ENCODE assay signal across 9 cellular contexts in the genomic region with DNA sequence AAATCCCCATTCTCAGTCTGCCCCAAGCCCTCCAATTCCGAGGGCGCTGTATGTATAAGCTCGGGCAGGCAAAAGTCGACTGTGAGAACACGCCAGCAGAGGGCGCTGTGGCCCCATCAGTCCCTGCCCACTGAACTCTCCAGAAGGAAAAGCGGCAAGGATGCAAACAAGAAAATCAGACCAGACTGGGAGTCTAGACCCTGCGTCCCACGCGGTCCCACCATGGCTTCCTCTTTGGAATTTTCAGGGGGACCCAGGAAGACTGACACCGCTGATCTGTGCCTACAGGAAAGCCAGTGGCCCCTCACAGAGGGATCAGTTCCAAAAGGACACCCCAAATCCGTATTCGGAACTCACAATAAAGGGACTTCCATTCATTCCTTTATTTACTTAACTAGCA. TPM values are rescaled to one million over a fixed set of nuclear protein-coding genes. Genes with fewer than 3 reads are reported as not detected.
DNase-seq lines count a peak whose midpoint lies in the region; ATAC-seq and TF ChIP-seq lines count a peak whose summit lies in the region.
"Had no signal": no experiment of that assay in that cellular context is flagged by ENCODE, and none has a peak within 500 bp of the region (broad histone marks: within the 10 kb centered on the region; RNA-seq: fewer than 3 reads in every experiment).

No MANE protein-coding gene starts in this region.

- H3K4me2 ChIP-seq in neuronal stem cell (ENCODE audit: insufficient read depth, low read length, poor library complexity, severe bottlenecking) = no peak overlapping the region

- no peak overlapping the region for H3K18ac ChIP-seq in neuronal stem cell (ENCODE audit: low read length)

- no peaks in the 10 kb centered on the region for H3K36me3 ChIP-seq in neuronal stem cell (replicated peaks in 1 of 2; ENCODE audit: control insufficient read depth in 2 of 2, insufficient read depth in 2 of 2, low read length in 2 of 2)

- no CpG with 5 or more reads among the region's 13 CpGs for WGBS in neuronal stem cell (ENCODE audit: extremely low coverage in 2 of 2, insufficient read length in 2 of 2, insufficient replicate concordance in 1 of 2), 2 donors

- peak; percentile 92 for DNase-seq in DMS 273 (lab: John Stamatoyannopoulos, UW; ENCODE audit: unreplicated experiment)
- DNase-seq in LNCaP clone FGC (ENCODE audit: low read depth) = no peak
- peak; percentile 83 for DNase-seq in RPMI8226
- DNase-seq in foreskin keratinocyte = peak; percentile 28 to 57
- peak; percentile 80 for DNase-seq in neuronal stem cell (ENCODE audit: low spot score)
- DNase-seq in substantia nigra (lab: John Stamatoyannopoulos, UW) = peak in 47 of 49 donors; percentile 9 to 92 (median 68)

- no peak overlapping the region for H2AK5ac ChIP-seq in neuronal stem cell (ENCODE audit: low read depth, low read length)

- no peaks in the 10 kb centered on the region for H3K79me1 ChIP-seq in neuronal stem cell (ENCODE audit: low read depth, low read length)

- no peak overlapping the region for H2BK5ac ChIP-seq in neuronal stem cell (ENCODE audit: low read length)

- peaks cover 3% of the 10 kb centered on the region for H3K27me3 Mint-ChIP-seq in activated T-helper 17 cell treated with anti-CD3 and anti-CD28 coated beads, Interleukin-2, amount 50 U/mL, for 72 hours
- H3K27me3 Mint-ChIP-seq: activated naive CD8-positive, alpha-beta T cell had no signal

- no peak overlapping the region for H3K4me3 Mint-ChIP-seq in activated T-helper 17 cell treated with anti-CD3 and anti-CD28 coated beads, Interleukin-2, amount 50 U/mL, for 72 hours
- H3K4me3 Mint-ChIP-seq: activated naive CD8-positive, alpha-beta T cell had no signal

- no peak overlapping the region for H3K9ac ChIP-seq in neuronal stem cell (ENCODE audit: low read depth, low read length, poor library complexity)

- H3K9me3 ChIP-seq in neuronal stem cell (replicated peaks in 1 of 2; ENCODE audit: control insufficient read depth in 2 of 2, insufficient read depth in 1 of 2, low read depth in 1 of 2, low read length in 2 of 2) = no peaks in the 10 kb centered on the region

- H3K4me1 ChIP-seq in foreskin keratinocyte = peaks cover 27% of the 10 kb centered on the region
- H3K4me1 ChIP-seq in neuronal stem cell (ENCODE audit: control insufficient read depth in 2 of 2, insufficient read depth in 1 of 2, low read depth in 1 of 2, low read length in 2 of 2) = peaks cover 0 to 3% of the 10 kb centered on the region in 2 donors

- no peaks in the 10 kb centered on the region for H3K27me3 ChIP-seq in foreskin keratinocyte
- H3K27me3 ChIP-seq in neuronal stem cell (ENCODE audit: control insufficient read depth in 3 of 3, insufficient read depth in 3 of 3, low read depth in 1 of 3, low read length in 3 of 3) = peaks cover 0 to 34% (median 0%) of the 10 kb centered on the region in 3 experiments

- H3K4ac ChIP-seq in neuronal stem cell (ENCODE audit: low read length) = no peak overlapping the region

- no peak overlapping the region for H3K4me3 ChIP-seq in LNCaP clone FGC (ENCODE audit: low read depth, low read length)
- H3K4me3 ChIP-seq in neuronal stem cell (ENCODE audit: low read length in 2 of 2) = no peak overlapping the region

- no peak overlapping the region for H3K23ac ChIP-seq in neuronal stem cell (ENCODE audit: low read depth, low read length, poor library complexity)

- peak; percentile 88 for TF ChIP-seq CTCF in LNCaP clone FGC (IDR thresholded peaks at IDR 0.05; ENCODE audit: control insufficient read depth, extremely low read depth, insufficient read depth)
- TF ChIP-seq CTCF in foreskin keratinocyte (conservative IDR thresholded peaks at IDR 0.05) = peak; percentile 94

- H3K27ac Mint-ChIP-seq in activated T-helper 17 cell treated with anti-CD3 and anti-CD28 coated beads, Interleukin-2, amount 50 U/mL, for 72 hours = no peak overlapping the region
- H3K27ac Mint-ChIP-seq: activated naive CD8-positive, alpha-beta T cell had no signal

- H4K8ac ChIP-seq in neuronal stem cell (ENCODE audit: low read depth, low read length) = no peak overlapping the region

- peaks cover 4% of the 10 kb centered on the region for H3K4me1 Mint-ChIP-seq in activated T-helper 17 cell treated with anti-CD3 and anti-CD28 coated beads, Interleukin-2, amount 50 U/mL, for 72 hours

- H3K9me3 Mint-ChIP-seq in activated T-helper 17 cell treated with anti-CD3 and anti-CD28 coated beads, Interleukin-2, amount 50 U/mL, for 72 hours = no peaks in the 10 kb centered on the region

- H3K27ac ChIP-seq in foreskin keratinocyte (no peak overlapping the region), neuronal stem cell (replicated peaks; ENCODE audit: low read length) (no peak overlapping the region), substantia nigra (ENCODE audit: low read depth, low read length, poor library complexity, severe bottlenecking) (no peak overlapping the region)

- no peak overlapping the region for H2BK120ac ChIP-seq in neuronal stem cell (ENCODE audit: low read depth, low read length)

- no peak overlapping the region for H3K14ac ChIP-seq in neuronal stem cell (ENCODE audit: low read length)

- no peak overlapping the region for H4K91ac ChIP-seq in neuronal stem cell (ENCODE audit: low read depth, low read length, poor library complexity)

- no peaks in the 10 kb centered on the region for H3K36me3 Mint-ChIP-seq in activated T-helper 17 cell treated with anti-CD3 and anti-CD28 coated beads, Interleukin-2, amount 50 U/mL, for 72 hours (ENCODE audit: low read depth)
- H3K36me3 Mint-ChIP-seq: activated naive CD8-positive, alpha-beta T cell had no signal

- H2BK15ac ChIP-seq in neuronal stem cell (ENCODE audit: low read length) = no peak overlapping the region

- peak; percentile 94 for ATAC-seq in GM21619 (IDR thresholded peaks at IDR 0.05; ENCODE audit: unreplicated experiment)
- ATAC-seq in activated T-helper 17 cell treated with anti-CD3 and anti-CD28 coated beads, Interleukin-2, amount 50 U/mL, for 72 hours (replicated peaks) = peak; percentile 86
- peak; percentile 40 for ATAC-seq in foreskin keratinocyte

- no peak overlapping the region for H2BK12ac ChIP-seq in neuronal stem cell (ENCODE audit: low read length)

- peak overlapping the region; percentile 81 for H2AFZ ChIP-seq in neuronal stem cell (ENCODE audit: low read length)

RNA-seq across cellular contexts. Expression of gene TEX35, which starts 19.5 kb away (rescaled TPM):
- total RNA-seq in activated T-helper 17 cell treated with anti-CD3 and anti-CD28 coated beads, Interleukin-2, amount 50 U/mL, for 72 hours = not detected
- total RNA-seq in foreskin keratinocyte = not detected in 2 replicates
- polyA plus RNA-seq in foreskin keratinocyte = not detected in 2 replicates
- not detected for polyA plus RNA-seq in neuronal stem cell (2013, experiment 1 of 2)
- not detected for polyA plus RNA-seq in neuronal stem cell (2013, experiment 2 of 2)

RNA-seq across cellular contexts. Expression of gene CLEC20A, which starts 35.6 kb away (rescaled TPM):
- total RNA-seq in activated T-helper 17 cell treated with anti-CD3 and anti-CD28 coated beads, Interleukin-2, amount 50 U/mL, for 72 hours = not detected
- total RNA-seq in foreskin keratinocyte = not detected in 2 replicates
- polyA plus RNA-seq in foreskin keratinocyte = not detected in 2 replicates
- not detected for polyA plus RNA-seq in neuronal stem cell (2013, experiment 1 of 2)
- not detected for polyA plus RNA-seq in neuronal stem cell (2013, experiment 2 of 2)

Comparison
In these comparisons a context has a peak if more than half of its experiments do, and no peak if none do; other contexts are left out.
1. ATAC-seq: peak in every context shown above with its lines; median percentile 94 in GM21619; 86 in activated T-helper 17 cell treated with anti-CD3 and anti-CD28 coated beads, Interleukin-2, amount 50 U/mL, for 72 hours; 40 in foreskin keratinocyte.